12 cellular contexts compared by ENCODE assay signal in genomic region chr6:149111556-149112115, GRCh38.
DNase-seq lines count a peak whose midpoint lies in the region; ATAC-seq, FAIRE-seq and TF ChIP-seq lines count a peak whose summit lies in the region.
"Had no signal": no experiment of that assay in that cellular context is flagged by ENCODE, and none has a peak within 500 bp of the region (broad histone marks: within the 10 kb centered on the region; RNA-seq: fewer than 3 reads in every experiment).

No MANE protein-coding gene starts in this region.

- peak overlapping the region; percentile 63 for H3K27ac Mint-ChIP-seq in dendritic cell treated with granulocyte-macrophage colony-stimulating factor and Interleukin-4, amounts not matched to agents 40 ng/mL and 50 ng/mL, for 4 days
- no peak overlapping the region for H3K27ac Mint-ChIP-seq in Calu3 (ENCODE audit: unreplicated experiment)

- DNase-seq in HTR-8/SVneo (ENCODE audit: insufficient read length, low spot score) (no peak), Calu3 (no peak), left ventricle myocardium inferior (no peak)
- DNase-seq: activated effector memory CD4-positive, alpha-beta T cell treated with Interleukin-2 at 50 U/mL for 16 hours; NCI-H2029 treated with DMSO at 0.1 percent for 48 hours; thyroid gland had no signal

- H3K4me1 ChIP-seq in left ventricle myocardium inferior = peaks cover 10% of the 10 kb centered on the region

- H3K4me1 Mint-ChIP-seq in dendritic cell treated with granulocyte-macrophage colony-stimulating factor and Interleukin-4, amounts not matched to agents 40 ng/mL and 50 ng/mL, for 4 days (ENCODE audit: low read depth) = peaks cover 50% of the 10 kb centered on the region
- no peaks in the 10 kb centered on the region for H3K4me1 Mint-ChIP-seq in Calu3 (ENCODE audit: low read depth, unreplicated experiment)

- no peak overlapping the region for H3K27ac ChIP-seq in left ventricle myocardium inferior (replicated peaks)
- H3K27ac ChIP-seq: neutrophil, thyroid gland had no signal

- H3K27me3 ChIP-seq in left ventricle myocardium inferior (ENCODE audit: low read depth) = no peaks in the 10 kb centered on the region
- H3K27me3 ChIP-seq: neutrophil, thyroid gland had no signal

- no TSS peak for BruUV-seq in Calu3 (replicated peaks; lab: Mats Ljungman, UMichigan)

- H3K4me3 ChIP-seq in left ventricle myocardium inferior = no peak overlapping the region
- H3K4me3 ChIP-seq: thyroid gland had no signal

- peaks cover 2% of the 10 kb centered on the region for H3K27me3 Mint-ChIP-seq in dendritic cell treated with granulocyte-macrophage colony-stimulating factor and Interleukin-4, amounts not matched to agents 40 ng/mL and 50 ng/mL, for 4 days
- H3K27me3 Mint-ChIP-seq in Calu3 (ENCODE audit: unreplicated experiment) = no peaks in the 10 kb centered on the region

- H3K36me3 ChIP-seq in left ventricle myocardium inferior = no peaks in the 10 kb centered on the region
- H3K36me3 ChIP-seq: neutrophil, thyroid gland had no signal

- H3K9me3 ChIP-seq in left ventricle myocardium inferior (replicated peaks) = peaks cover 10% of the 10 kb centered on the region
- H3K9me3 ChIP-seq: neutrophil, thyroid gland had no signal

- no peaks in the 10 kb centered on the region for H3K36me3 Mint-ChIP-seq in dendritic cell treated with granulocyte-macrophage colony-stimulating factor and Interleukin-4, amounts not matched to agents 40 ng/mL and 50 ng/mL, for 4 days (ENCODE audit: low read depth)
- no peaks in the 10 kb centered on the region for H3K36me3 Mint-ChIP-seq in Calu3 (ENCODE audit: insufficient read depth, unreplicated experiment)

- H3K4me3 Mint-ChIP-seq in dendritic cell treated with granulocyte-macrophage colony-stimulating factor and Interleukin-4, amounts not matched to agents 40 ng/mL and 50 ng/mL, for 4 days = no peak overlapping the region
- H3K4me3 Mint-ChIP-seq in Calu3 (ENCODE audit: low read depth, unreplicated experiment) = no peak overlapping the region

- intact Hi-C loops in dendritic cell treated with granulocyte-macrophage colony-stimulating factor and Interleukin-4, amounts not matched to agents 40 ng/mL and 50 ng/mL, for 4 days (cut with micrococcal nuclease) = no loop called here
- intact Hi-C loops in Calu3 (cut with micrococcal nuclease; ENCODE audit: unreplicated experiment) = no loop called here
- intact Hi-C loops in left ventricle myocardium inferior (cut with micrococcal nuclease) = no loop called here

- CTCF ChIA-PET in Calu3 (lab: Charles Lee) = no interaction called here

- FAIRE-seq in HTR-8/SVneo (lab: Jason Lieb, UNC) = no peak

- no peaks in the 10 kb centered on the region for H3K9me3 Mint-ChIP-seq in dendritic cell treated with granulocyte-macrophage colony-stimulating factor and Interleukin-4, amounts not matched to agents 40 ng/mL and 50 ng/mL, for 4 days
- H3K9me3 Mint-ChIP-seq in Calu3 (ENCODE audit: low read depth, unreplicated experiment) = peaks cover 2% of the 10 kb centered on the region

- ATAC-seq in GM18519 (IDR thresholded peaks at IDR 0.05; ENCODE audit: low FRiP score, unreplicated experiment) (peak; percentile 39), GM21390 (IDR thresholded peaks at IDR 0.05; ENCODE audit: unreplicated experiment) (peak; percentile 33), HG03469 (IDR thresholded peaks at IDR 0.05; ENCODE audit: unreplicated experiment) (peak; percentile 36)
- ATAC-seq: SK-N-SH treated with all-trans-retinoic acid at 6 μM for 48 hours had no signal

- no peak for TF ChIP-seq CTCF in Calu3 (IDR thresholded peaks at IDR 0.05; ENCODE audit: unreplicated experiment)
- no peak for TF ChIP-seq CTCF in left ventricle myocardium inferior (IDR thresholded peaks at IDR 0.05; ENCODE audit: borderline replicate concordance)
